Comparison of ENCODE assay signal across 9 cellular contexts in the genomic region with DNA sequence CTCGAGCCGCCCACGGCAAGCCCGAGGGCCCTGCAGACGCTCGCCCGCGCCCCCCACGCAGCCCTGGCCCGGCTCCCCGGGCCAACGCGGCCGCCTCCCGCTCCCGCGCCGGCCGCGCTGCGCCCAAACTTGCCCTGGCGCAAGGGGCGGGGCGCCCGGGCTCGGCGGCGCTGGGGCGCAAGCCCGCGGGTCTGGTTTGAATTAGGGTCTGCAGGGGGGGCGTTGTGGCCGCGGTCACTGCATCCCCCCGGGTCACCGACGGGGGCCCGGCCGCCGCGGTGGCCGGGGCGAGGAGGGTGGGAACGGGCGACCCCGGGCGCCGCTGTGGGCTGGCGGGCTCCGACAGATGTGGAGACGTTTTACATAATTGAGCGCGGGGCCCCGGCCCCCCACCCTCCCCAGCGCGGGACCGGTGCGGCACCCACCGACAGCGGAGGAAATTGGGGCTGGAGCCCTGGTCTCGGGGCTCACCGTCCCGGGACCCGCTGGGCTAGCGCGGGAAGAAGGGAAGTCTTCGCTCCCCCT. TPM values are rescaled to one million over a fixed set of nuclear protein-coding genes. Genes with fewer than 3 reads are reported as not detected.
A peak's percentile ranks its signal among the peaks of the same experiment; 100 is the strongest.
DNase-seq lines count a peak whose midpoint lies in the region; ATAC-seq, FAIRE-seq and TF ChIP-seq lines count a peak whose summit lies in the region.
"Had no signal": no experiment of that assay in that cellular context is flagged by ENCODE, and none has a peak within 500 bp of the region (broad histone marks: within the 10 kb centered on the region; RNA-seq: fewer than 3 reads in every experiment).

No MANE protein-coding gene starts in this region.

- intact Hi-C loops in upper lobe of right lung (cut with DNase I) = no loop called here
- intact Hi-C loops in activated CD4-positive, alpha-beta T cell treated with anti-CD3 and anti-CD28 coated beads for 36 hours (cut with DNase I, micrococcal nuclease) = loop anchor here in 1 of 2 experiments (2.0 kb wide), 2 partner anchors 89 to 117 kb away; no protein-coding TSS in a partner anchor

- no peak for FAIRE-seq in keratinocyte (lab: Jason Lieb, UNC)

- TF ChIP-seq CTCF in GM06990 (IDR thresholded peaks at IDR 0.05; ENCODE audit: insufficient read depth, low read length, poor library complexity, severe bottlenecking) (no peak), keratinocyte (optimal IDR thresholded peaks at IDR 0.05 in 1 of 3, IDR thresholded peaks at IDR 0.05 in 1 of 3, conservative IDR thresholded peaks at IDR 0.05 in 1 of 3; ENCODE audit: extremely low read depth in 1 of 3, insufficient read depth in 2 of 3, low read length in 3 of 3) (no peak), upper lobe of right lung (IDR thresholded peaks at IDR 0.05) (no peak)

- H3K9me1 ChIP-seq in keratinocyte (ENCODE audit: control insufficient read depth, extremely low read depth, insufficient read depth, low read length) = no peaks in the 10 kb centered on the region

- POLR2A ChIA-PET in activated CD8-positive, alpha-beta T cell treated with anti-CD3 and anti-CD28 coated beads, Interleukin-2, amount 10 ng/mL, durations not matched to agents 7 days and 5 days (lab: Charles Lee) = no interaction called here
- POLR2A ChIA-PET in activated CD4-positive, alpha-beta T cell treated with anti-CD3 and anti-CD28 coated beads for 36 hours (lab: Charles Lee) = no interaction called here

- no peak overlapping the region for H3K4me2 ChIP-seq in keratinocyte (ENCODE audit: control insufficient read depth, extremely low read depth, insufficient read depth, low read depth, low read length)

- H3K4me3 Mint-ChIP-seq in activated CD8-positive, alpha-beta T cell treated with anti-CD3 and anti-CD28 coated beads, Interleukin-2, amount 10 ng/mL, durations not matched to agents 7 days and 5 days = no peak overlapping the region
- H3K4me3 Mint-ChIP-seq in activated CD4-positive, alpha-beta T cell treated with anti-CD3 and anti-CD28 coated beads for 36 hours = no peak overlapping the region

- no peak overlapping the region for H3K27ac Mint-ChIP-seq in activated CD8-positive, alpha-beta T cell treated with anti-CD3 and anti-CD28 coated beads, Interleukin-2, amount 10 ng/mL, durations not matched to agents 7 days and 5 days
- H3K27ac Mint-ChIP-seq in activated CD4-positive, alpha-beta T cell treated with anti-CD3 and anti-CD28 coated beads for 36 hours = no peak overlapping the region
- H3K27ac Mint-ChIP-seq: naive thymus-derived CD8-positive, alpha-beta T cell had no signal

- H3K36me3 Mint-ChIP-seq in activated CD8-positive, alpha-beta T cell treated with anti-CD3 and anti-CD28 coated beads, Interleukin-2, amount 10 ng/mL, durations not matched to agents 7 days and 5 days (ENCODE audit: low read depth) = no peaks in the 10 kb centered on the region
- H3K36me3 Mint-ChIP-seq in activated CD4-positive, alpha-beta T cell treated with anti-CD3 and anti-CD28 coated beads for 36 hours (ENCODE audit: low read depth) = no peaks in the 10 kb centered on the region
- H3K36me3 Mint-ChIP-seq: naive thymus-derived CD8-positive, alpha-beta T cell had no signal

- H3K9me3 Mint-ChIP-seq in activated CD8-positive, alpha-beta T cell treated with anti-CD3 and anti-CD28 coated beads, Interleukin-2, amount 10 ng/mL, durations not matched to agents 7 days and 5 days (ENCODE audit: insufficient read depth) = no peaks in the 10 kb centered on the region
- no peaks in the 10 kb centered on the region for H3K9me3 Mint-ChIP-seq in activated CD4-positive, alpha-beta T cell treated with anti-CD3 and anti-CD28 coated beads for 36 hours (ENCODE audit: low read depth)

- DNase-seq in GM06990 (ENCODE audit: extremely low read depth, insufficient read length) = peak; percentile 54
- DNase-seq in activated CD8-positive, alpha-beta T cell treated with anti-CD3 and anti-CD28 coated beads, Interleukin-2, amount 10 ng/mL, durations not matched to agents 7 days and 5 days = no peak
- DNase-seq in keratinocyte (ENCODE audit: low read depth, low spot score) = no peak
- no peak for DNase-seq in upper lobe of right lung
- DNase-seq in AG08395 (ENCODE audit: low spot score) = no peak
- DNase-seq in activated CD4-positive, alpha-beta T cell treated with anti-CD3 and anti-CD28 coated beads for 36 hours = no peak
- no peak for DNase-seq in GM19238 (ENCODE audit: insufficient read length, low spot score)

- H3K27me3 ChIP-seq in GM06990 (replicated peaks; ENCODE audit: control insufficient read depth, insufficient read depth, low read length) (no peaks in the 10 kb centered on the region), keratinocyte (ENCODE audit: control insufficient read depth, extremely low read depth, insufficient read depth, low read length) (no peaks in the 10 kb centered on the region), upper lobe of right lung (peaks cover 3% of the 10 kb centered on the region)

- H3K36me3 ChIP-seq in GM06990 (ENCODE audit: control insufficient read depth, insufficient read depth, low read length) = peaks cover 2% of the 10 kb centered on the region; the same call in 1 of the 2 replicates
- H3K36me3 ChIP-seq in keratinocyte (ENCODE audit: control insufficient read depth in 2 of 2, extremely low read depth in 1 of 2, insufficient read depth in 2 of 2, low read length in 2 of 2) = peaks cover 5 to 42% of the 10 kb centered on the region in 2 experiments
- H3K36me3 ChIP-seq in upper lobe of right lung = no peaks in the 10 kb centered on the region

- H2AFZ ChIP-seq in keratinocyte (ENCODE audit: control insufficient read depth, low read length) = no peak overlapping the region

- peaks cover 10% of the 10 kb centered on the region for H3K4me1 Mint-ChIP-seq in activated CD8-positive, alpha-beta T cell treated with anti-CD3 and anti-CD28 coated beads, Interleukin-2, amount 10 ng/mL, durations not matched to agents 7 days and 5 days (ENCODE audit: low read depth)
- H3K4me1 Mint-ChIP-seq in activated CD4-positive, alpha-beta T cell treated with anti-CD3 and anti-CD28 coated beads for 36 hours = peaks cover 3% of the 10 kb centered on the region

- ATAC-seq in HG02759 (IDR thresholded peaks at IDR 0.05; ENCODE audit: unreplicated experiment) (peak; percentile 41), upper lobe of right lung (peak; percentile 42)
- ATAC-seq in activated CD8-positive, alpha-beta T cell treated with anti-CD3 and anti-CD28 coated beads, Interleukin-2, amount 10 ng/mL, durations not matched to agents 7 days and 5 days = peak; percentile 29
- ATAC-seq in activated CD4-positive, alpha-beta T cell treated with anti-CD3 and anti-CD28 coated beads for 36 hours = no peak

- H3K4me1 ChIP-seq in keratinocyte (ENCODE audit: control insufficient read depth, extremely low read depth, insufficient read depth, low read length) (peaks cover 46% of the 10 kb centered on the region), upper lobe of right lung (peaks cover 16% of the 10 kb centered on the region)

- CTCF ChIA-PET in activated CD8-positive, alpha-beta T cell treated with anti-CD3 and anti-CD28 coated beads, Interleukin-2, amount 10 ng/mL, durations not matched to agents 7 days and 5 days (lab: Charles Lee) = interaction anchor here (1.4 to 1.9 kb wide), 4 partner anchors 8 to 209 kb away, joined by 4 to 6 read pairs (median 6); no protein-coding TSS in a partner anchor
- CTCF ChIA-PET in activated CD4-positive, alpha-beta T cell treated with anti-CD3 and anti-CD28 coated beads for 36 hours (lab: Charles Lee) = interaction anchor here (0.7 kb wide), 1 partner anchor 19 kb away, joined by 3 read pairs; no protein-coding TSS in a partner anchor

- H3K27ac ChIP-seq in keratinocyte (ENCODE audit: control insufficient read depth, insufficient read depth, low read length) = peak overlapping the region; percentile 96
- peak overlapping the region; percentile 72 for H3K27ac ChIP-seq in upper lobe of right lung

- H4K20me1 ChIP-seq in keratinocyte (ENCODE audit: control insufficient read depth, extremely low read depth, insufficient read depth, low read length) = peaks cover 16% of the 10 kb centered on the region

- H3K9me3 ChIP-seq in keratinocyte (ENCODE audit: control insufficient read depth, low read depth, low read length) = no peaks in the 10 kb centered on the region
- no peaks in the 10 kb centered on the region for H3K9me3 ChIP-seq in upper lobe of right lung

- peaks cover 62% of the 10 kb centered on the region for H3K79me2 ChIP-seq in keratinocyte (ENCODE audit: control insufficient read depth, insufficient read depth, low read length)

- peak overlapping the region; percentile 81 for H3K4me3 ChIP-seq in GM06990 (replicated peaks; ENCODE audit: low read depth, low read length)
- peak overlapping the region; percentile 82 to 94 (median 91) for H3K4me3 ChIP-seq in keratinocyte (ENCODE audit: control insufficient read depth in 2 of 3, extremely low read depth in 1 of 3, insufficient read depth in 2 of 3, low read depth in 1 of 3, low read length in 3 of 3)
- peak overlapping the region; percentile 65 for H3K4me3 ChIP-seq in upper lobe of right lung

- peaks cover 50% of the 10 kb centered on the region for H3K27me3 Mint-ChIP-seq in activated CD8-positive, alpha-beta T cell treated with anti-CD3 and anti-CD28 coated beads, Interleukin-2, amount 10 ng/mL, durations not matched to agents 7 days and 5 days (ENCODE audit: low read depth)
- H3K27me3 Mint-ChIP-seq in activated CD4-positive, alpha-beta T cell treated with anti-CD3 and anti-CD28 coated beads for 36 hours = peaks cover 47% of the 10 kb centered on the region

- dilution Hi-C loops in keratinocyte (cut with MboI; ENCODE audit: extremely low pct_ligation_motif_present, low sequenced_read_pairs) = no loop called here

- peak overlapping the region; percentile 96 for H3K9ac ChIP-seq in keratinocyte (ENCODE audit: control insufficient read depth, extremely low read depth, insufficient read depth, low read length)

RNA-seq across cellular contexts. Expression of gene SDC1, which starts 0.7 kb away (rescaled TPM):
- not detected for total RNA-seq in activated CD8-positive, alpha-beta T cell treated with anti-CD3 and anti-CD28 coated beads, Interleukin-2, amount 10 ng/mL, durations not matched to agents 7 days and 5 days
- polyA plus RNA-seq in keratinocyte = 696 to 1,073 TPM (median 1,057 TPM) in 3 replicates
- 577 TPM for polyA plus RNA-seq in keratinocyte (2011; ENCODE audit: low read depth)
- 226 and 414 TPM in 2 replicates for polyA plus RNA-seq in keratinocyte (2011; cell fraction: cytosol; rRNA removed)
- 1,167 and 1,399 TPM in 2 replicates for polyA plus RNA-seq in keratinocyte (2011; cell fraction: nucleus; rRNA removed)
- polyA plus RNA-seq in keratinocyte (2012; ENCODE audit: low replicate concordance) = 758 and 1,072 TPM in 2 replicates
- polyA minus RNA-seq in keratinocyte = 474 to 810 TPM (median 579 TPM) in 3 replicates
- 947 TPM for polyA minus RNA-seq in keratinocyte (2011; cell fraction: cytosol; rRNA and poly(A)+ RNA removed)
- 1,336 and 1,444 TPM in 2 replicates for polyA minus RNA-seq in keratinocyte (2011; cell fraction: nucleus; rRNA and poly(A)+ RNA removed)
- total RNA-seq in upper lobe of right lung = 148 TPM
- under 1 TPM in 1 of 2 experiments, not detected in 1; 0.23 TPM for total RNA-seq in activated CD4-positive, alpha-beta T cell treated with anti-CD3 and anti-CD28 coated beads for 36 hours
- total RNA-seq: naive thymus-derived CD8-positive, alpha-beta T cell had no signal
- polyA plus RNA-seq: naive thymus-derived CD8-positive, alpha-beta T cell had no signal

Comparison
In these comparisons a context has a peak if more than half of its experiments do, and no peak if none do; other contexts are left out.
1. RNA of gene SDC1, which starts 0.7 kb away (total RNA-seq): 148 TPM in upper lobe of right lung (single experiment); 0.23 TPM in activated CD4-positive, alpha-beta T cell treated with anti-CD3 and anti-CD28 coated beads for 36 hours and not detected in activated CD8-positive, alpha-beta T cell treated with anti-CD3 and anti-CD28 coated beads, Interleukin-2, amount 10 ng/mL, durations not matched to agents 7 days and 5 days; every median in the first group is over 100 times any median in the second.
2. Peak in every context shown above with its lines, with median percentiles within 50 percentile points of each other: H3K4me3 ChIP-seq.